Comparison of ENCODE assay signal across 14 cellular contexts in the genomic region with DNA sequence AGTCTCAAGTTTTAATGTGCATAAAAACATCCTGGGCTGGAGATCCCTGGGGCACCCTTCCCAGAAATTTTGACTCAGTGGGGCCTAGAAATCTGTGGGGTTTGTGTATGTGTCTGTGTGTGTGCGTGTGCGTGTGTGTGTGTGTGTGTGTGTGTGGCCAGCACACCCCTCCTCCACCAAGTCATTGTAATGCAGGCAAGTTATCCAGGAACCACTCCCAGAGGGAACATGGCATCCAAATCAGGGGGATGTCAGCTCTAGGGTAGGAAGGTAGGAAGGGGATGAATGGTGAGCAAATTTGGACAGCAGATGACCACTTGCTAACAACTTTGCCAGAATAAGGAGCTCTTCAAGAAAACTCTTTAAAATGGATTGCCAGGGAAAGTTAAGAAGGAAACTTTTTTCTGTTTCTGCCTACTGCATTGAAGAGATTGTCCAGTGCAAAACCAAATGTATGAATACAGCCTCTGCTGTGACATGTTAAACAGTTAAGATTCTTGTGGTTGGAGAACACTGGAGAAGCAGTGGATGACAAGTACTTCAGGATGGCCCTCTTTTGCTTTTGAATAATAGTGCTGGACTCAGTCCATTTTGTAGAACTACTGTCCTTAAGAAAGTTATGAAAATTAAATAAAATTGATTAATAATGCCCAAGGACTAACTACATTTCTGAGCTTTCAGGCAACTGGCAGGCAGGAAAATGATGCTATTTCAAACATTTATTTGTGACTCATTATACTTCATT. TPM values are rescaled to one million over a fixed set of nuclear protein-coding genes. Genes with fewer than 3 reads are reported as not detected.
DNase-seq lines count a peak whose midpoint lies in the region; ATAC-seq and TF ChIP-seq lines count a peak whose summit lies in the region.
"Had no signal": no experiment of that assay in that cellular context is flagged by ENCODE, and none has a peak within 500 bp of the region (broad histone marks: within the 10 kb centered on the region; RNA-seq: fewer than 3 reads in every experiment).

No MANE protein-coding gene starts in this region.

- no peaks in the 10 kb centered on the region for H3K9me3 ChIP-seq in mammary epithelial cell (replicated peaks; ENCODE audit: insufficient read depth, low read length)
- H3K9me3 ChIP-seq: esophagus squamous epithelium had no signal

- peak; percentile 76 for ATAC-seq in WTC11

- peak overlapping the region; percentile 20 for H3K4me2 ChIP-seq in mammary epithelial cell (ENCODE audit: insufficient read depth, low read depth, low read length)

- H3K4me1 ChIP-seq in mammary epithelial cell (ENCODE audit: insufficient read depth, low read length) = peaks cover 10% of the 10 kb centered on the region

- peaks cover 9% of the 10 kb centered on the region for H3K36me3 Mint-ChIP-seq in MCF 10A (ENCODE audit: insufficient read depth, unreplicated experiment)
- H3K36me3 Mint-ChIP-seq in WTC11 = no peaks in the 10 kb centered on the region

- 80% methylated on average over 1 of the region's 2 CpGs for WGBS in mammary epithelial cell (ENCODE audit: low coverage, missing lambda C conversion rate)

- DNase-seq in mammary epithelial cell = peak; percentile 40
- no peak for DNase-seq in MCF 10A (ENCODE audit: unreplicated experiment)
- DNase-seq in WTC11 (ENCODE audit: low spot score) = no peak
- peak; percentile 62 for DNase-seq in fibroblast of the aortic adventitia (ENCODE audit: low read depth)
- no peak for DNase-seq in NOMO-1 (lab: John Stamatoyannopoulos, UW; ENCODE audit: unreplicated experiment in 2 of 2)
- no peak for DNase-seq in NCI-H446 treated with DMSO at 0.1 percent for 48 hours (lab: John Stamatoyannopoulos, UW)
- DNase-seq in NCI-H146 treated with DMSO at 0.1 percent for 48 hours (lab: John Stamatoyannopoulos, UW; ENCODE audit: unreplicated experiment) = no peak
- DNase-seq in SW 1271 (lab: John Stamatoyannopoulos, UW) = no peak
- DNase-seq: esophagus squamous epithelium, NCI-H1436 treated with DMSO at 0.1 percent for 48 hours, Right ventricle myocardium superior, trophoblast cell had no signal

- dilution Hi-C loops in mammary epithelial cell (cut with HindIII; ENCODE audit: low sequenced_read_pairs) = no loop called here

- CTCF ChIA-PET in mammary epithelial cell (lab: Charles Lee; ENCODE audit: low non-redundant PET) (no interaction called here), MCF 10A (lab: Yijun Ruan, JAX) (interaction anchor here (0.6 to 1.8 kb wide), 2 partner anchors 8 to 41 kb away, joined by 3 to 5 read pairs; no protein-coding TSS in a partner anchor), WTC11 (lab: Charles Lee) (interaction anchor here (0.7 to 1.7 kb wide), 2 partner anchors 12 to 41 kb away, joined by 3 to 8 read pairs; partner anchors contain the start of gene STAMBPL1)

- H3K27ac Mint-ChIP-seq in MCF 10A (ENCODE audit: low read depth, unreplicated experiment) (no peak overlapping the region), WTC11 (no peak overlapping the region)

- no peak overlapping the region for H3K27ac ChIP-seq in mammary epithelial cell (ENCODE audit: insufficient read depth, low read depth, low read length)
- H3K27ac ChIP-seq: VCaP had no signal

- H3K4me1 Mint-ChIP-seq in MCF 10A (ENCODE audit: insufficient read depth, unreplicated experiment) = peaks cover 28% of the 10 kb centered on the region
- H3K4me1 Mint-ChIP-seq in WTC11 = peaks cover 24% of the 10 kb centered on the region

- in situ Hi-C loops in mammary epithelial cell (cut with MboI; ENCODE audit: low sequenced_read_pairs in 2 of 2) = no loop called here

- intact Hi-C loops in mammary epithelial cell (cut with micrococcal nuclease) = no loop called here
- intact Hi-C loops in MCF 10A (cut with micrococcal nuclease) = no loop called here

- peak overlapping the region; percentile 52 for H2AFZ ChIP-seq in mammary epithelial cell (ENCODE audit: low read depth, low read length)

- no peak overlapping the region for H3K9ac ChIP-seq in mammary epithelial cell (ENCODE audit: insufficient read depth, low read length)

- POLR2A ChIA-PET in MCF 10A (lab: Yijun Ruan, JAX) = interaction anchor here (0.7 to 4.9 kb wide), 4 partner anchors 8 to 47 kb away, joined by 3 to 34 read pairs (median 6); partner anchors contain the start of gene STAMBPL1
- POLR2A ChIA-PET in WTC11 (lab: Charles Lee) = no interaction called here

- no peaks in the 10 kb centered on the region for H3K9me3 Mint-ChIP-seq in MCF 10A (ENCODE audit: unreplicated experiment)
- H3K9me3 Mint-ChIP-seq in WTC11 = no peaks in the 10 kb centered on the region

- H3K27me3 Mint-ChIP-seq in MCF 10A (ENCODE audit: insufficient read depth, unreplicated experiment) (no peaks in the 10 kb centered on the region), WTC11 (ENCODE audit: low read depth) (no peaks in the 10 kb centered on the region; the same call in 1 of the 2 replicates)

- TF ChIP-seq CTCF in mammary epithelial cell (conservative IDR thresholded peaks at IDR 0.05 in 1 of 2, IDR thresholded peaks at IDR 0.05 in 1 of 2; ENCODE audit: extremely low read depth in 1 of 2, insufficient read depth in 1 of 2, low read depth in 1 of 2, low read length in 2 of 2) = no peak
- no peak for TF ChIP-seq CTCF in MCF 10A (IDR thresholded peaks at IDR 0.05; ENCODE audit: unreplicated experiment)
- no peak for TF ChIP-seq CTCF in WTC11 (IDR thresholded peaks at IDR 0.05)
- no peak for TF ChIP-seq CTCF in fibroblast of the aortic adventitia (IDR thresholded peaks at IDR 0.05; ENCODE audit: insufficient read depth, low read length)

- peaks cover 2% of the 10 kb centered on the region for H3K79me2 ChIP-seq in mammary epithelial cell (ENCODE audit: insufficient read depth, low read length)

- no peaks in the 10 kb centered on the region for H3K27me3 ChIP-seq in mammary epithelial cell (ENCODE audit: insufficient read depth, low read length)
- H3K27me3 ChIP-seq: esophagus squamous epithelium had no signal

- no TSS peak for BruUV-seq in mammary epithelial cell (replicated peaks; lab: Mats Ljungman, UMichigan)
- BruUV-seq in MCF 10A (replicated peaks; lab: Mats Ljungman, UMichigan) = no TSS peak

- H3K4me3 ChIP-seq in mammary epithelial cell (replicated peaks in 1 of 3; ENCODE audit: insufficient read depth in 1 of 3, low read depth in 2 of 3, low read length in 3 of 3) (no peak overlapping the region), fibroblast of the aortic adventitia (ENCODE audit: low read depth, low read length) (no peak overlapping the region)
- H3K4me3 ChIP-seq: esophagus squamous epithelium had no signal

- H3K36me3 ChIP-seq in mammary epithelial cell (ENCODE audit: insufficient read depth, low read length) = no peaks in the 10 kb centered on the region
- H3K36me3 ChIP-seq: esophagus squamous epithelium had no signal

- no peak overlapping the region for H3K4me3 Mint-ChIP-seq in MCF 10A (ENCODE audit: unreplicated experiment)
- no peak overlapping the region for H3K4me3 Mint-ChIP-seq in WTC11

- no peaks in the 10 kb centered on the region for H4K20me1 ChIP-seq in mammary epithelial cell (ENCODE audit: insufficient read depth, low read length)

TF ChIP-seq in WTC11, 78 proteins besides CTCF, POLR2A, EP300 and RAD21:
- TF ChIP-seq NR3C1 (CRISPR knock-in tag; conservative IDR thresholded peaks at IDR 0.05; ENCODE audit: low read depth) (no peak), ZNF281 (CRISPR knock-in tag; IDR thresholded peaks at IDR 0.05) (peak; percentile 27; the same call in 1 of the 2 replicates)

RNA-seq across cellular contexts. Expression of gene STAMBPL1, which starts 12.3 kb away (rescaled TPM):
- total RNA-seq in mammary epithelial cell = 1 to 10 TPM; 2.2 to 2.9 TPM
- 4.2 TPM for polyA plus RNA-seq in mammary epithelial cell
- polyA minus RNA-seq in mammary epithelial cell = not detected
- total RNA-seq in MCF 10A (2022) = 18.9 and 29.2 TPM in 2 replicates
- 3.9 to 4.6 TPM (median 4.2 TPM) in 3 replicates for total RNA-seq in WTC11 (2021)
- 35.3 and 50.0 TPM in 2 replicates for total RNA-seq in fibroblast of the aortic adventitia (ENCODE audit: low replicate concordance)

RNA-seq across cellular contexts. Expression of gene ANKRD22, which starts 40.8 kb away (rescaled TPM):
- total RNA-seq in mammary epithelial cell (under 1 TPM in 1 of 2 donors, not detected in 1; 0.87 TPM), MCF 10A (2022) (0.26 TPM in 1 of 2 replicates, not detected in the other), WTC11 (2021) (not detected in 3 replicates), fibroblast of the aortic adventitia (ENCODE audit: low replicate concordance) (0.09 and 0.33 TPM in 2 replicates)
- polyA plus RNA-seq in mammary epithelial cell = 2.7 TPM
- not detected for polyA minus RNA-seq in mammary epithelial cell
- total RNA-seq: dermis microvascular lymphatic vessel endothelial cell, Right ventricle myocardium superior had no signal

Comparison
In these comparisons a context has a peak if more than half of its experiments do, and no peak if none do; other contexts are left out.
1. DNase-seq: peak in mammary epithelial cell (single experiment) and fibroblast of the aortic adventitia (single experiment); none in MCF 10A (single experiment), WTC11 (single experiment), NOMO-1 (0 of 2), NCI-H446 treated with DMSO at 0.1 percent for 48 hours (single experiment), NCI-H146 treated with DMSO at 0.1 percent for 48 hours (single experiment) and SW 1271 (0 of 2).